Comparison of ENCODE assay signal across 1 cellular context in genomic region chr1:52007228-52008073, GRCh38.
TF ChIP-seq lines count a peak whose summit lies in the region.

No MANE protein-coding gene starts in this region.

TF ChIP-seq in WTC11, 78 proteins besides CTCF, POLR2A, EP300 and RAD21 (continued from another document):
- TF ChIP-seq ARID4B (CRISPR knock-in tag; IDR thresholded peaks at IDR 0.05; ENCODE audit: borderline replicate concordance): no peak
- TF ChIP-seq JAZF1 (CRISPR knock-in tag; IDR thresholded peaks at IDR 0.05): no peak
- TF ChIP-seq ELF4 (CRISPR knock-in tag; IDR thresholded peaks at IDR 0.05; ENCODE audit: low read depth): no peak
- TF ChIP-seq FOXK1 (CRISPR knock-in tag; IDR thresholded peaks at IDR 0.05): no peak
TF ChIP-seq in WTC11: peak in this region for 0.
